2 cellular contexts compared by ENCODE assay signal in genomic region chr11:293852-294661, GRCh38.
TF ChIP-seq lines count a peak whose summit lies in the region.

No MANE protein-coding gene starts in this region.

TF ChIP-seq in HEK293, 187 proteins besides CTCF, POLR2A, EP300 and RAD21:
- TF ChIP-seq ZNF311 (tag by site-specific recombination; IDR thresholded peaks at IDR 0.05; ENCODE audit: borderline replicate concordance) = no peak
- TF ChIP-seq ZNF280C (tag by site-specific recombination; IDR thresholded peaks at IDR 0.05) = no peak
- TF ChIP-seq ZSCAN30 (tag by site-specific recombination; IDR thresholded peaks at IDR 0.05) = no peak
- TF ChIP-seq BCL11B (tag by site-specific recombination; IDR thresholded peaks at IDR 0.05; ENCODE audit: low read depth) = 0 out of 2 replicates have a peak, but pooled peaks have one; percentile 42
- no peak for TF ChIP-seq ZNF16 (tag by site-specific recombination; IDR thresholded peaks at IDR 0.05; ENCODE audit: low read depth)
- no peak for TF ChIP-seq GFI1B (tag by site-specific recombination; IDR thresholded peaks at IDR 0.05)
- peak; percentile 58 for TF ChIP-seq ZIC2 (tag by site-specific recombination; IDR thresholded peaks at IDR 0.05)
- peak; percentile 60 for TF ChIP-seq GLIS1 (tag by site-specific recombination; IDR thresholded peaks at IDR 0.05)
TF ChIP-seq in HEK293: peak in this region for 3.

TF ChIP-seq in K562, 482 proteins besides CTCF, POLR2A, EP300 and RAD21:
- TF ChIP-seq POLR2G (IDR thresholded peaks at IDR 0.05; ENCODE audit: low read depth, low read length) = peak; percentile 38
- no peak for TF ChIP-seq PHF21A (IDR thresholded peaks at IDR 0.05; ENCODE audit: borderline replicate concordance, low read depth)
- 0 out of 2 replicates have a peak, but pooled peaks have one; percentile 59 for TF ChIP-seq NR2C2 (CRISPR knock-in tag; IDR thresholded peaks at IDR 0.05)
- TF ChIP-seq NR2C2 (tag; IDR thresholded peaks at IDR 0.05) = peak; percentile 66
- TF ChIP-seq NR2C1 (IDR thresholded peaks at IDR 0.05) = peak; percentile 71
- peak; percentile 69; the same call in 1 of the 2 replicates for TF ChIP-seq NR2C1 (tag; IDR thresholded peaks at IDR 0.05)
- TF ChIP-seq SIRT6 (IDR thresholded peaks at IDR 0.05; ENCODE audit: low read depth, low read length) = no peak
- TF ChIP-seq RBFOX2 (IDR thresholded peaks at IDR 0.05; ENCODE audit: low read depth, low read length) = peak; percentile 53; the same call in 1 of the 2 replicates
- TF ChIP-seq ZBTB33 (CRISPR knock-in tag; IDR thresholded peaks at IDR 0.05) = 0 out of 2 replicates have a peak, but pooled peaks have one; percentile 33
